In the genomic region with DNA sequence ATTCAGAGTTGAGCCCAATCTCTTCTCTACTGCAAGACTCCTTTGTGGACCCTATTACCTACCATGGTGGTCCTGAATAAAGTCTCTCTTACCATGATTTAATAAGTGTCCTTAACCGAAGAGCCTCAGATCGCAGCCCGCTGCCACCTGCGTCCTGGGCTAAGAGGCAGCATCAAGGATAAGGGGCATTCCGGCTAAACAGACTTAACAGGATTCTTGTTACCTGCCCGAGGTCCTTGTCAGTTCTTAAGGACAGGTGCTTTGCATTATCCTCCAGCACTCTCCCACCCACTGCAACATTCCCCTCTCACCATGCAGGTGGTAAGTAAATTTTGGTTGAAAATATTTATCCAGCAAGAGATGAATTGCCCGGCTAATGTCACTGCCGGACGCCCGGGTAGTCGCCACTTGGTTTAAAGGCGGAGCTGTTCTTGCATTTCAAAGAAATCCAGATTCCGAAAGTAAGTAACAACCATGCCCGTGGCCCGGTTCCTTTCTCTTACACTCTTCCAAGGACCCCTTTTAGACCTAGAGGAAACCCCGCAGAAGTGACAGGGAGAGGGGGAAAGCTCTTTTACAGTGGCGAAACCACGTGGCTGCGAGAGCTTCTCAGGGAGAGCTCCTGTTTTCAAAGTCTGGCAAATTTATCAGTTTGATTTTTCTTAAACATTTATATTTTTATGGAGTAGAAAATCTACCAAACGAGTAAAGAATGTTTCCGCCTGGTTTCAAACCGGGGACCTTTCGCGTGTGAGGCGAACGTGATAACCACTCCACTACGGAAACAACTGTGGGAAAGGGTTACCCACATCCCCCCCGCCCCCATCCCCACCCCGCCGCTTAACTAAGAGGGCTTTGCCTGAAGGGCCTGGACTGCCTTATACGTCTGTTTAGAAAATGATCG, we compare ENCODE assay signal across 9 cellular contexts. TPM values are rescaled to one million over a fixed set of nuclear protein-coding genes. Genes with fewer than 3 reads are reported as not detected.
A peak's percentile ranks its signal among the peaks of the same experiment; 100 is the strongest.
DNase-seq lines count a peak whose midpoint lies in the region; ATAC-seq, FAIRE-seq and TF ChIP-seq lines count a peak whose summit lies in the region.
"Had no signal": no experiment of that assay in that cellular context is flagged by ENCODE, and none has a peak within 500 bp of the region (broad histone marks: within the 10 kb centered on the region; RNA-seq: fewer than 3 reads in every experiment).

No MANE protein-coding gene starts in this region.

- DNase-seq in DND-41 (peak; percentile 24), NCI-H69 (lab: John Stamatoyannopoulos, UW) (peak; percentile 78), K562 (ENCODE audit: extremely low read depth in 1 of 4, low spot score in 3 of 4) (peak; percentile 44 to 79 (median 66)), KBM-7 (no peak)
- no peak for DNase-seq in natural killer cell treated with Interleukin-12 subunit alpha and Interleukin-12 subunit beta and Interleukin-15 and Interleukin-18, amount 100 ng/mL, for 72 hours (ENCODE audit: low spot score)

- no peak for TF ChIP-seq POLR2A in K562 (conservative IDR thresholded peaks at IDR 0.05)

- no peak overlapping the region for H3K4me2 ChIP-seq in DND-41 (ENCODE audit: insufficient read depth, low read length)
- H3K4me2 ChIP-seq in K562 (ENCODE audit: insufficient read depth, low read length): peak overlapping the region; percentile 64

- H3K4me3 ChIP-seq in DND-41 (ENCODE audit: low read depth in 1 of 2, low read length in 2 of 2) (no peak overlapping the region), K562 (peak overlapping the region; percentile 27)
- H3K4me3 ChIP-seq: ascending aorta had no signal

- H3K4me1 ChIP-seq in DND-41 (ENCODE audit: insufficient read depth, low read length) (no peaks in the 10 kb centered on the region), K562 (replicated peaks in 1 of 2; ENCODE audit: control insufficient read depth in 2 of 2, insufficient read depth in 2 of 2, low read length in 2 of 2) (peaks cover 4 to 8% of the 10 kb centered on the region in 2 experiments; a peak in 3 of 5 replicates)
- H3K4me1 ChIP-seq: ascending aorta had no signal

- peak; percentile 60 for FAIRE-seq in K562 (lab: Jason Lieb, UNC)

- H3K27ac ChIP-seq in DND-41 (ENCODE audit: low read length): no peak overlapping the region
- peak overlapping the region; percentile 51 for H3K27ac ChIP-seq in K562 (ENCODE audit: extremely low read depth, low read depth, low read length)
- H3K27ac ChIP-seq: ascending aorta had no signal

- TF ChIP-seq RAD21 in K562 (CRISPR knock-in tag; conservative IDR thresholded peaks at IDR 0.05 in 1 of 2, IDR thresholded peaks at IDR 0.05 in 1 of 2): no peak

- H4K20me1 ChIP-seq in DND-41 (ENCODE audit: insufficient read depth, low read length) (no peaks in the 10 kb centered on the region), K562 (replicated peaks; ENCODE audit: control insufficient read depth, insufficient read depth, low read length) (no peaks in the 10 kb centered on the region)

- H3K36me3 ChIP-seq in DND-41 (ENCODE audit: insufficient read depth, low read length) (no peaks in the 10 kb centered on the region), K562 (ENCODE audit: control insufficient read depth, insufficient read depth, low read length) (no peaks in the 10 kb centered on the region)
- H3K36me3 ChIP-seq: ascending aorta had no signal

- TF ChIP-seq EP300 in K562 (IDR thresholded peaks at IDR 0.05; ENCODE audit: low read length): peak; percentile 39; the same call in 1 of the 2 replicates

- peaks cover 19 to 26% of the 10 kb centered on the region in 2 donors for H3K4me1 Mint-ChIP-seq in natural killer cell treated with Interleukin-12 subunit alpha and Interleukin-12 subunit beta and Interleukin-15 and Interleukin-18, amount 100 ng/mL, for 72 hours (ENCODE audit: low read depth in 2 of 2)

- TF ChIP-seq CTCF in DND-41 (IDR thresholded peaks at IDR 0.05; ENCODE audit: borderline replicate concordance, extremely low read depth, low read length, poor library complexity, severe bottlenecking) (no peak), K562 (IDR thresholded peaks at IDR 0.05 in 2 of 3, conservative IDR thresholded peaks at IDR 0.05 in 1 of 3; ENCODE audit: insufficient read depth in 2 of 3, low read depth in 1 of 3, low read length in 3 of 3) (no peak)

- H3K36me3 Mint-ChIP-seq in natural killer cell treated with Interleukin-12 subunit alpha and Interleukin-12 subunit beta and Interleukin-15 and Interleukin-18, amount 100 ng/mL, for 72 hours: peaks cover 8% of the 10 kb centered on the region

- peak; percentile 48; the same call in 2 of the 3 replicates for ATAC-seq in DND-41 (ENCODE audit: insufficient read depth, low read depth)
- peak; percentile 80 for ATAC-seq in K562
- ATAC-seq in natural killer cell treated with Interleukin-12 subunit alpha and Interleukin-12 subunit beta and Interleukin-15 and Interleukin-18, amount 100 ng/mL, for 72 hours: peak; percentile 74 to 78
- no peak for ATAC-seq in GM19467 (IDR thresholded peaks at IDR 0.05; ENCODE audit: unreplicated experiment)
- no peak for ATAC-seq in esophagus mucosa
- ATAC-seq in HG03460 (IDR thresholded peaks at IDR 0.05; ENCODE audit: unreplicated experiment): no peak

- WGBS in K562 (ENCODE audit: insufficient coverage, low coverage, missing lambda C conversion rate): 18% methylated on average over 32 of the region's 32 CpGs

- CTCF ChIA-PET in K562 (lab: Yijun Ruan, JAX; ENCODE audit: low intra/inter-chr PET ratio): interaction anchor here (0.6 kb wide), 1 partner anchor 17 kb away, joined by 3 read pairs; no protein-coding TSS in a partner anchor

- POLR2A ChIA-PET in K562 (lab: Yijun Ruan, JAX): interaction anchor here (0.6 to 2.2 kb wide), 11 partner anchors 10 to 632 kb away, joined by 3 to 9 read pairs (median 3); no protein-coding TSS in a partner anchor

- H3K9me1 ChIP-seq in K562 (ENCODE audit: control insufficient read depth, insufficient read depth, low read length): no peaks in the 10 kb centered on the region

- H3K4me3 Mint-ChIP-seq in natural killer cell treated with Interleukin-12 subunit alpha and Interleukin-12 subunit beta and Interleukin-15 and Interleukin-18, amount 100 ng/mL, for 72 hours: peak overlapping the region; percentile 74

- H3K27me3 Mint-ChIP-seq in natural killer cell treated with Interleukin-12 subunit alpha and Interleukin-12 subunit beta and Interleukin-15 and Interleukin-18, amount 100 ng/mL, for 72 hours: peaks cover 0 to 3% of the 10 kb centered on the region in 2 donors

- in situ Hi-C loops in K562 (cut with MboI) (no loop called here), KBM-7 (cut with MboI; ENCODE audit: low pct_unique_long_range_greater_than_20kb, low sequenced_read_pairs) (no loop called here)

- H3K9ac ChIP-seq in DND-41 (ENCODE audit: low read depth, low read length): no peak overlapping the region
- peak overlapping the region; percentile 45 to 74; a peak in 3 of 4 replicates for H3K9ac ChIP-seq in K562 (ENCODE audit: insufficient read depth in 1 of 2, low read depth in 2 of 2, low read length in 2 of 2)

- BruUV-seq in K562 (replicated peaks; lab: Mats Ljungman, UMichigan): TSS peak; percentile 100

- no peaks in the 10 kb centered on the region for H3K9me3 Mint-ChIP-seq in natural killer cell treated with Interleukin-12 subunit alpha and Interleukin-12 subunit beta and Interleukin-15 and Interleukin-18, amount 100 ng/mL, for 72 hours

- intact Hi-C loops in K562 (cut with micrococcal nuclease): no loop called here

- peak overlapping the region; percentile 37 for H3K27ac Mint-ChIP-seq in natural killer cell treated with Interleukin-12 subunit alpha and Interleukin-12 subunit beta and Interleukin-15 and Interleukin-18, amount 100 ng/mL, for 72 hours

- no peaks in the 10 kb centered on the region for H3K79me2 ChIP-seq in DND-41 (ENCODE audit: insufficient read depth, low read length)
- no peaks in the 10 kb centered on the region for H3K79me2 ChIP-seq in K562 (ENCODE audit: control insufficient read depth, insufficient read depth, low read length)

- H3K9me3 ChIP-seq in DND-41 (ENCODE audit: insufficient read depth, low read length, severe bottlenecking) (no peaks in the 10 kb centered on the region), K562 (replicated peaks; ENCODE audit: control insufficient read depth, insufficient read depth, low read depth, low read length) (no peaks in the 10 kb centered on the region)
- H3K9me3 ChIP-seq: ascending aorta had no signal

- H3K27me3 ChIP-seq in DND-41 (ENCODE audit: insufficient read depth, low read length, poor library complexity): peaks cover 12% of the 10 kb centered on the region
- no peaks in the 10 kb centered on the region for H3K27me3 ChIP-seq in K562 (ENCODE audit: control insufficient read depth in 2 of 2, insufficient read depth in 2 of 2, low read length in 2 of 2)
- H3K27me3 ChIP-seq: ascending aorta had no signal

- no peak overlapping the region for H2AFZ ChIP-seq in DND-41 (ENCODE audit: low read depth, low read length)
- H2AFZ ChIP-seq in K562 (ENCODE audit: low read depth, low read length): peak overlapping the region; percentile 84

TF ChIP-seq in K562, 482 proteins besides CTCF, POLR2A, EP300 and RAD21 (continues in another document):
- peak; percentile 25 for TF ChIP-seq NEUROD1 (IDR thresholded peaks at IDR 0.05; ENCODE audit: borderline replicate concordance, low read depth, low read length, partially characterized antibody)
- 0 out of 2 replicates have a peak, but pooled peaks have one; percentile 29 for TF ChIP-seq CREM (IDR thresholded peaks at IDR 0.05; ENCODE audit: low read depth)
- peak; percentile 37; the same call in 1 of the 2 replicates for TF ChIP-seq EP400 (IDR thresholded peaks at IDR 0.05)

RNA-seq across cellular contexts. Expression of a gene that starts 41.9 kb away (rescaled TPM):
- 14.9 and 15.6 TPM in 2 replicates for total RNA-seq in K562 (2011; cell fraction: chromatin; rRNA removed; ENCODE audit: low replicate concordance)
- total RNA-seq in K562 (2011; cell fraction: nucleolus; rRNA removed): 14.3 and 15.8 TPM in 2 replicates
- total RNA-seq in K562 (2011; cell fraction: nucleoplasm; rRNA removed): 19.4 and 34.7 TPM in 2 replicates
- total RNA-seq in K562 (2014; rRNA removed): 4.9 and 7.5 TPM in 2 replicates
- 2.8 and 4.5 TPM in 2 replicates for total RNA-seq in K562 (2014; rRNA removed; fragmentation: Illumina TruSeq; extraction: Trizol)
- total RNA-seq in K562 (2015; rRNA removed; fragmentation: Illumina TruSeq; extraction: Trizol): 4.6 and 5.7 TPM in 2 replicates
- 12.1 and 12.7 TPM in 2 replicates for total RNA-seq in K562 (2021)
- polyA plus RNA-seq in K562 (2011; rRNA removed): 19.3 and 29.6 TPM in 2 replicates
- polyA plus RNA-seq in K562 (2011; cell fraction: cytosol; rRNA removed): 32.3 and 43.3 TPM in 2 replicates
- polyA plus RNA-seq in K562 (2011; cell fraction: nucleus; rRNA removed): 50.1 and 60.0 TPM in 2 replicates
- polyA plus RNA-seq in K562 (2012): 15.6 and 44.4 TPM in 2 replicates
- 13.1 and 17.4 TPM in 2 replicates for polyA plus RNA-seq in K562 (2014; fragmentation: Illumina TruSeq; extraction: Trizol)
- polyA plus RNA-seq in K562 (2014; fragmentation: Nextera tagmentation; extraction: Ambion mirVana): 10 to 100 TPM; 12.0 to 13.5 TPM
- 21.3 and 21.8 TPM in 2 replicates for polyA plus RNA-seq in K562 (2014; rRNA removed)
- polyA minus RNA-seq in K562 (2011; rRNA and poly(A)+ RNA removed): 9.2 and 12.7 TPM in 2 replicates
- polyA minus RNA-seq in K562 (2011; cell fraction: cytosol; rRNA and poly(A)+ RNA removed): 5.9 and 6.6 TPM in 2 replicates
- 9.0 and 19.1 TPM in 2 replicates for polyA minus RNA-seq in K562 (2011; cell fraction: nucleus; rRNA and poly(A)+ RNA removed)
- total RNA-seq in natural killer cell treated with Interleukin-12 subunit alpha and Interleukin-12 subunit beta and Interleukin-15 and Interleukin-18, amount 100 ng/mL, for 72 hours: not detected
- total RNA-seq in esophagus mucosa: 7.7 TPM
- total RNA-seq: ascending aorta had no signal

Comparison
In these comparisons a context has a peak if more than half of its experiments do, and no peak if none do; other contexts are left out.
1. ATAC-seq: peak in DND-41 (single experiment), K562 (single experiment) and natural killer cell treated with Interleukin-12 subunit alpha and Interleukin-12 subunit beta and Interleukin-15 and Interleukin-18, amount 100 ng/mL, for 72 hours (2 of 2); none in GM19467 (single experiment), esophagus mucosa (single experiment) and HG03460 (single experiment).
2. DNase-seq: peak in DND-41 (single experiment), NCI-H69 (single experiment) and K562 (4 of 4); none in natural killer cell treated with Interleukin-12 subunit alpha and Interleukin-12 subunit beta and Interleukin-15 and Interleukin-18, amount 100 ng/mL, for 72 hours (single experiment) and KBM-7 (single experiment).